Comparison of ENCODE assay signal across 40 cellular contexts in the genomic region with DNA sequence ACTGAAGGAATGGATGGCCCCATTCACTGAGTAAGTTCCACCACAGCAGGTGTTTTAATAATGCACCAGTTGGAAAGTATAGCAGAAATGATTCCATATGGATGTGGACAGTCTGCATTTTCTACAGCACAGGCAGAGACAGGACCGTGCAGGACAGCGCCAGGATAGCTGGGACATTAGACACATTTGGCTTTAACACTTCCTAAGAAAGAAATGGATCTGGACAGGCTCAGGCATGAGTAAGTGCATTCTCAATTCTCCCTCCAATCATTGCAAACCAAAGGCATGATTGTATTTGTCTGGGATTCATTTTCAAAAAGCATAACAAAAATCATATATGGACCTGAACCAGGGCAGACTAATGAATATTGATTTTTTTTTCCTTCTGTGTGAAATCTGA.
"Had no signal": no experiment of that assay in that cellular context is flagged by ENCODE, and none has a peak within 500 bp of the region (broad histone marks: within the 10 kb centered on the region; RNA-seq: fewer than 3 reads in every experiment).

No MANE protein-coding gene starts in this region.

- H3K4me1 Mint-ChIP-seq: activated CD4-positive, alpha-beta T cell treated with anti-CD3 and anti-CD28 coated beads, Interleukin-2, amount 10 ng/mL, durations not matched to agents 24 days and 14 days; activated naive CD8-positive, alpha-beta T cell treated with anti-CD3 and anti-CD28 coated beads for 36 hours; activated T-helper 17 cell treated with anti-CD3 and anti-CD28 coated beads, Interleukin-2, amount 50 U/mL, for 72 hours; central memory CD8-positive, alpha-beta T cell had no signal

- H3K27ac Mint-ChIP-seq: activated B cell treated with CpG ODN at 0.5 μM for 24 hours; activated CD4-positive, alpha-beta memory T cell treated with anti-CD3 and anti-CD28 coated beads for 36 hours; activated CD4-positive, alpha-beta T cell treated with anti-CD3 and anti-CD28 coated beads, Interleukin-2, amount 10 ng/mL, durations not matched to agents 24 days and 14 days; activated CD8-positive, alpha-beta T cell treated with anti-CD3 and anti-CD28 coated beads for 36 hours; activated naive CD4-positive, alpha-beta T cell treated with anti-CD3 and anti-CD28 coated beads for 36 hours; activated naive CD4-positive, alpha-beta T cell treated with anti-CD3 and anti-CD28 coated beads, Interleukin-2, amount 50 U/mL, for 72 hours; activated naive CD8-positive, alpha-beta T cell treated with anti-CD3 and anti-CD28 coated beads for 36 hours; activated T-cell treated with anti-CD3 and anti-CD28 coated beads, Interleukin-2, amount 50 U/mL, for 72 hours; activated T-helper 1 cell treated with anti-CD3 and anti-CD28 coated beads, Interleukin-12 subunit alpha, Interleukin-12 subunit beta, Interleukin-2, Interleukin-4 antibody, amounts not matched to agents 30 ng/mL and 10 ng/mL and 1 ng/mL, durations not matched to agents 14 hours and 24 hours and 36 hours; activated T-helper 17 cell treated with anti-CD3 and anti-CD28 coated beads, Interleukin-2, amount 50 U/mL, for 72 hours; T-helper 1 cell treated with Interleukin-12 subunit alpha and Interleukin-12 subunit beta and Interleukin-4 antibody, amounts not matched to agents 30 μg/mL and 1 μg/mL, for 36 hours; T-helper 2 cell treated with Interferon-gamma antibody and Interleukin-4, amounts not matched to agents 5 μg/mL and 100 μg/mL, for 36 hours had no signal

- H3K4me3 ChIP-seq: adrenal gland, body of pancreas, breast epithelium, cardiac muscle cell had no signal

- ATAC-seq: activated CD8-positive, alpha-beta T cell treated with anti-CD3 and anti-CD28 coated beads for 36 hours; activated naive CD4-positive, alpha-beta T cell treated with anti-CD3 and anti-CD28 coated beads, Interleukin-2, amount 50 U/mL, for 72 hours; activated T-cell treated with anti-CD3 and anti-CD28 coated beads, Interleukin-2, amount 50 U/mL, for 4 hours; activated T-cell treated with anti-CD3 and anti-CD28 coated beads, Interleukin-2, amount 50 U/mL, for 72 hours; activated T-helper 17 cell treated with anti-CD3 and anti-CD28 coated beads, Interleukin-2, amount 50 U/mL, for 72 hours; body of pancreas had no signal

- H3K9me3 Mint-ChIP-seq: activated B cell treated with CpG ODN at 0.5 μM for 24 hours; activated CD4-positive, alpha-beta memory T cell treated with anti-CD3 and anti-CD28 coated beads for 36 hours; activated CD4-positive, alpha-beta T cell treated with anti-CD3 and anti-CD28 coated beads, Interleukin-2, amount 10 ng/mL, durations not matched to agents 24 days and 14 days; activated CD8-positive, alpha-beta T cell treated with anti-CD3 and anti-CD28 coated beads for 36 hours; activated naive CD4-positive, alpha-beta T cell treated with anti-CD3 and anti-CD28 coated beads for 36 hours; activated naive CD4-positive, alpha-beta T cell treated with anti-CD3 and anti-CD28 coated beads, Interleukin-2, amount 50 U/mL, for 72 hours; activated naive CD8-positive, alpha-beta T cell treated with anti-CD3 and anti-CD28 coated beads for 36 hours; activated T-cell treated with anti-CD3 and anti-CD28 coated beads, Interleukin-2, amount 50 U/mL, for 4 hours; activated T-helper 1 cell treated with anti-CD3 and anti-CD28 coated beads, Interleukin-12 subunit alpha, Interleukin-12 subunit beta, Interleukin-2, Interleukin-4 antibody, amounts not matched to agents 30 ng/mL and 10 ng/mL and 1 ng/mL, durations not matched to agents 14 hours and 24 hours and 36 hours; activated T-helper 17 cell treated with anti-CD3 and anti-CD28 coated beads, Interleukin-2, amount 50 U/mL, for 72 hours; T-helper 1 cell treated with Interleukin-12 subunit alpha and Interleukin-12 subunit beta and Interleukin-4 antibody, amounts not matched to agents 30 μg/mL and 1 μg/mL, for 36 hours; T-helper 2 cell treated with Interferon-gamma antibody and Interleukin-4, amounts not matched to agents 5 μg/mL and 100 μg/mL, for 36 hours had no signal

- DNase-seq: activated B cell treated with CpG ODN at 0.5 μM for 24 hours; activated CD4-positive, alpha-beta memory T cell treated with anti-CD3 and anti-CD28 coated beads for 36 hours; activated CD4-positive, alpha-beta T cell treated with anti-CD3 and anti-CD28 coated beads for 4 hours; activated CD4-positive, alpha-beta T cell treated with anti-CD3 and anti-CD28 coated beads, Interleukin-2, amount 10 ng/mL, durations not matched to agents 24 days and 14 days; activated CD4-positive, alpha-beta T cell treated with anti-CD3 and anti-CD28 coated beads, Interleukin-2, amount 50 U/mL, for 1 hour; activated CD4-positive, alpha-beta T cell treated with anti-CD3 and anti-CD28 coated beads, Interleukin-2, amount 50 U/mL, for 4 hours; activated CD4-positive, CD25-positive, alpha-beta regulatory T cell treated with anti-CD3 and anti-CD28 coated beads, Interleukin-2, amount 50 U/mL, for 72 hours; activated CD8-positive, alpha-beta memory T cell treated with anti-CD3 and anti-CD28 coated beads, Interleukin-2, amount 50 U/mL, for 4 hours; activated CD8-positive, alpha-beta T cell treated with anti-CD3 and anti-CD28 coated beads for 36 hours; activated effector memory CD4-positive, alpha-beta T cell treated with anti-CD3 and anti-CD28 coated beads, Interleukin-2, amount 50 U/mL, for 16 hours; activated gamma-delta T cell treated with Interleukin-2 at 50 U/mL for 16 hours; activated naive CD4-positive, alpha-beta T cell; activated naive CD4-positive, alpha-beta T cell treated with anti-CD3 and anti-CD28 coated beads for 36 hours; activated naive CD4-positive, alpha-beta T cell treated with anti-CD3 and anti-CD28 coated beads, Interleukin-2, amount 50 U/mL, for 16 hours; activated naive CD8-positive, alpha-beta T cell treated with anti-CD3 and anti-CD28 coated beads for 36 hours; activated T-cell treated with anti-CD3 and anti-CD28 coated beads for 4 hours; activated T-cell treated with anti-CD3 and anti-CD28 coated beads, Interleukin-2, amount 50 U/mL, for 1 hour; activated T-cell treated with anti-CD3 and anti-CD28 coated beads, Interleukin-2, amount 50 U/mL, for 4 hours; activated T-cell treated with anti-CD3 and anti-CD28 coated beads, Interleukin-2, amount 50 U/mL, for 72 hours; adrenal gland; amniotic stem cell; aorta; body of pancreas; brain microvascular endothelial cell; caudate nucleus; cerebellar nuclear complex; T-helper 1 cell; T-helper 2 cell; T-helper 9 cell had no signal

- H3K27ac ChIP-seq: adrenal gland, body of pancreas, brain microvascular endothelial cell, breast epithelium, cardiac muscle cell, VCaP had no signal

- H3K27me3 ChIP-seq: adrenal gland, body of pancreas, brain microvascular endothelial cell, breast epithelium, cardiac muscle cell had no signal

- FAIRE-seq: astrocyte, TTC549 had no signal

- H3K36me3 ChIP-seq: adrenal gland, brain microvascular endothelial cell, breast epithelium, cardiac muscle cell had no signal

- H3K9me3 ChIP-seq: adrenal gland, body of pancreas, breast epithelium had no signal

- H3K4me3 Mint-ChIP-seq: activated B cell treated with CpG ODN at 0.5 μM for 24 hours; activated CD4-positive, alpha-beta memory T cell treated with anti-CD3 and anti-CD28 coated beads for 36 hours; activated CD4-positive, alpha-beta T cell treated with anti-CD3 and anti-CD28 coated beads, Interleukin-2, amount 10 ng/mL, durations not matched to agents 24 days and 14 days; activated CD8-positive, alpha-beta T cell treated with anti-CD3 and anti-CD28 coated beads for 36 hours; activated naive CD4-positive, alpha-beta T cell treated with anti-CD3 and anti-CD28 coated beads for 36 hours; activated naive CD8-positive, alpha-beta T cell treated with anti-CD3 and anti-CD28 coated beads for 36 hours; activated T-cell treated with anti-CD3 and anti-CD28 coated beads, Interleukin-2, amount 50 U/mL, for 4 hours; activated T-cell treated with anti-CD3 and anti-CD28 coated beads, Interleukin-2, amount 50 U/mL, for 72 hours; activated T-helper 1 cell treated with anti-CD3 and anti-CD28 coated beads, Interleukin-12 subunit alpha, Interleukin-12 subunit beta, Interleukin-2, Interleukin-4 antibody, amounts not matched to agents 30 ng/mL and 10 ng/mL and 1 ng/mL, durations not matched to agents 14 hours and 24 hours and 36 hours; activated T-helper 17 cell treated with anti-CD3 and anti-CD28 coated beads, Interleukin-2, amount 50 U/mL, for 72 hours; central memory CD8-positive, alpha-beta T cell; T-helper 1 cell treated with Interleukin-12 subunit alpha and Interleukin-12 subunit beta and Interleukin-4 antibody, amounts not matched to agents 30 μg/mL and 1 μg/mL, for 36 hours; T-helper 2 cell treated with Interferon-gamma antibody and Interleukin-4, amounts not matched to agents 5 μg/mL and 100 μg/mL, for 36 hours had no signal

- H3K4me1 ChIP-seq: adrenal gland, body of pancreas, breast epithelium had no signal

- H3K36me3 Mint-ChIP-seq: activated CD4-positive, alpha-beta memory T cell treated with anti-CD3 and anti-CD28 coated beads for 36 hours; activated naive CD4-positive, alpha-beta T cell treated with anti-CD3 and anti-CD28 coated beads, Interleukin-2, amount 50 U/mL, for 72 hours; activated naive CD8-positive, alpha-beta T cell treated with anti-CD3 and anti-CD28 coated beads for 36 hours had no signal
